In the genomic region with DNA sequence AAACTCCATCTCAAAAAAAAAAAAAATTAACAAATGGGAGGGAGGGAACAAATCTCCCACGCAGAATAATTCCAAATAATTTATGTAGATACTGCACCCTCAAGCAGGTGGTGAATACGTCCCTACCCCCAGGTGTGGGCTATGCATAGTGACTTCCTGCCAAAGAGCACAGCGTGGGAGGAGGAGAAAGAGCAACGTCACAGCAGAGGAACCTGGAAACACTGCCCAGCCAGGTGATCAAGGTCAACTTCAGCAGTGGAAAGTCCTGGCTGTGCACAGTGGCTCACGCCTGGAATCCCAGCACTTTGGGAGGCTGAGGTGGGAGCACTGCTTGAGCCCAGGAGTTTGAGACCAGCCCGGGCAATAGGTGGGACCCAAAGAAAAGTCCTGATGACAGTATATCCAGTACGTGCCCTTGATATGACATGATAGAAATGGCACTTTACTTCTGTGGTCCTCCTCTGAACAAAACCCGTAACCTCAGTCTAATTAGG, we compare ENCODE assay signal across 22 cellular contexts. TPM values are rescaled to one million over a fixed set of nuclear protein-coding genes. Genes with fewer than 3 reads are reported as not detected.
DNase-seq lines count a peak whose midpoint lies in the region; ATAC-seq and TF ChIP-seq lines count a peak whose summit lies in the region.
"Had no signal": no experiment of that assay in that cellular context is flagged by ENCODE, and none has a peak within 500 bp of the region (broad histone marks: within the 10 kb centered on the region; RNA-seq: fewer than 3 reads in every experiment).

No MANE protein-coding gene starts in this region.

- no peaks in the 10 kb centered on the region for H3K27me3 Mint-ChIP-seq in activated T-cell treated with anti-CD3 and anti-CD28 coated beads, Interleukin-2, amount 50 U/mL, for 72 hours (ENCODE audit: low read depth)
- H3K27me3 Mint-ChIP-seq in endodermal cell (ENCODE audit: insufficient read depth) = no peaks in the 10 kb centered on the region

- H3K9ac ChIP-seq in endodermal cell (ENCODE audit: extremely low read depth, low read length, poor library complexity, severe bottlenecking) = no peak overlapping the region

- no peak overlapping the region for H3K4me3 Mint-ChIP-seq in activated T-cell treated with anti-CD3 and anti-CD28 coated beads, Interleukin-2, amount 50 U/mL, for 72 hours
- H3K4me3 Mint-ChIP-seq in endodermal cell = no peak overlapping the region

- H3K36me3 ChIP-seq in endodermal cell (ENCODE audit: control insufficient read depth, insufficient read depth, low read length) (peaks cover 60% of the 10 kb centered on the region), neutrophil (peaks cover 41% of the 10 kb centered on the region)
- H3K36me3 ChIP-seq: MG63 had no signal

- 90 to 91% methylated on average over 7 to 8 of the region's 8 CpGs for WGBS in endodermal cell (ENCODE audit: insufficient coverage in 1 of 2, insufficient read length in 1 of 2), 2 experiments

- peak overlapping the region; percentile 50 for H3K27ac Mint-ChIP-seq in activated T-cell treated with anti-CD3 and anti-CD28 coated beads, Interleukin-2, amount 50 U/mL, for 72 hours
- H3K27ac Mint-ChIP-seq in endodermal cell = peak overlapping the region; percentile 26

- peaks cover 2 to 23% of the 10 kb centered on the region in 2 donors for H3K36me3 Mint-ChIP-seq in activated T-cell treated with anti-CD3 and anti-CD28 coated beads, Interleukin-2, amount 50 U/mL, for 72 hours (ENCODE audit: insufficient read depth in 2 of 2)
- peaks cover 62% of the 10 kb centered on the region for H3K36me3 Mint-ChIP-seq in endodermal cell (ENCODE audit: low read depth)

- H3K4me3 ChIP-seq in endodermal cell (ENCODE audit: low read length) (no peak overlapping the region), neutrophil (ENCODE audit: low read depth in 1 of 2, low read length in 1 of 2) (peak overlapping the region; percentile 26 to 43)
- H3K4me3 ChIP-seq: MG63, PC-9, SJCRH30 had no signal

- DNase-seq in activated T-cell treated with anti-CD3 and anti-CD28 coated beads, Interleukin-2, amount 50 U/mL, for 72 hours = no peak
- DNase-seq in activated T-cell treated with anti-CD3 and anti-CD28 coated beads for 4 hours = no peak
- DNase-seq in endodermal cell = no peak
- no peak for DNase-seq in Kasumi-1 (lab: John Stamatoyannopoulos, UW)
- no peak for DNase-seq in NCI-H345 treated with DMSO at 0.1 percent for 48 hours (lab: John Stamatoyannopoulos, UW; ENCODE audit: unreplicated experiment)
- DNase-seq: 8988T, ACHN, Calu3, DMS79 treated with DMSO at 0.1 percent for 48 hours, Karpas-422, MG63, NCI-H1105 treated with DMSO at 0.1 percent for 48 hours, NCI-H146, NCI-H1930, NCI-H526 treated with DMSO at 0.1 percent for 48 hours, PC-9, SJCRH30 had no signal

- no peak for ATAC-seq in activated T-cell treated with anti-CD3 and anti-CD28 coated beads, Interleukin-2, amount 50 U/mL, for 72 hours (replicated peaks in 1 of 2)
- no peak for ATAC-seq in GM18519 (IDR thresholded peaks at IDR 0.05; ENCODE audit: low FRiP score, unreplicated experiment)
- ATAC-seq: HCT116, Right ventricle myocardium inferior had no signal

- H3K4me1 Mint-ChIP-seq in activated T-cell treated with anti-CD3 and anti-CD28 coated beads, Interleukin-2, amount 50 U/mL, for 72 hours (ENCODE audit: low read depth) = no peaks in the 10 kb centered on the region
- H3K4me1 Mint-ChIP-seq in endodermal cell = no peaks in the 10 kb centered on the region

- H3K4me1 ChIP-seq in endodermal cell (ENCODE audit: control insufficient read depth, insufficient read depth, low read length) (no peaks in the 10 kb centered on the region), neutrophil (ENCODE audit: control insufficient read depth in 1 of 2, insufficient read depth in 1 of 2, low read depth in 1 of 2, low read length in 1 of 2) (peaks cover 46% of the 10 kb centered on the region in 2 experiments)
- H3K4me1 ChIP-seq: SJCRH30 had no signal

- no peaks in the 10 kb centered on the region for H3K27me3 ChIP-seq in endodermal cell (ENCODE audit: control insufficient read depth, insufficient read depth, low read length, poor library complexity, severe bottlenecking)
- H3K27me3 ChIP-seq in neutrophil = no peaks in the 10 kb centered on the region
- H3K27me3 ChIP-seq: MG63, SJCRH30 had no signal

- H3K9me3 Mint-ChIP-seq in activated T-cell treated with anti-CD3 and anti-CD28 coated beads, Interleukin-2, amount 50 U/mL, for 72 hours = no peaks in the 10 kb centered on the region
- H3K9me3 Mint-ChIP-seq in endodermal cell = no peaks in the 10 kb centered on the region

- H3K9me3 ChIP-seq in endodermal cell (ENCODE audit: control insufficient read depth, low read length) (no peaks in the 10 kb centered on the region), neutrophil (no peaks in the 10 kb centered on the region)
- H3K9me3 ChIP-seq: MG63, SJCRH30 had no signal

- TF ChIP-seq CTCF in endodermal cell (conservative IDR thresholded peaks at IDR 0.05) (no peak), neutrophil (IDR thresholded peaks at IDR 0.05) (no peak)

- H3K27ac ChIP-seq in endodermal cell (ENCODE audit: low read depth, low read length) (no peak overlapping the region), neutrophil (peak overlapping the region; percentile 99), temporal lobe (ENCODE audit: low read depth, low read length) (peak overlapping the region; percentile 44)
- H3K27ac ChIP-seq: PC-9, SJCRH30 had no signal

RNA-seq across cellular contexts. Expression of gene CINP, which starts 9.5 kb away (rescaled TPM):
- total RNA-seq in activated T-cell treated with anti-CD3 and anti-CD28 coated beads, Interleukin-2, amount 50 U/mL, for 72 hours = 10 to 100 TPM; 40.6 to 43.0 TPM
- total RNA-seq in endodermal cell (10 to 100 TPM; 33.3 to 38.3 TPM), temporal lobe (27.8 TPM)
- polyA plus RNA-seq in endodermal cell (2013, experiment 1 of 2) = 33.4 TPM
- polyA plus RNA-seq in endodermal cell (2013, experiment 2 of 2) = 39.2 TPM

RNA-seq across cellular contexts. Expression of gene TECPR2, which starts 9.6 kb away (rescaled TPM):
- total RNA-seq in activated T-cell treated with anti-CD3 and anti-CD28 coated beads, Interleukin-2, amount 50 U/mL, for 72 hours = 1 to 10 TPM; 8.7 to 9.7 TPM
- total RNA-seq in endodermal cell (10 to 100 TPM; 27.7 to 28.0 TPM), temporal lobe (18.4 TPM)
- polyA plus RNA-seq in endodermal cell (2013, experiment 1 of 2) = 11.5 TPM
- polyA plus RNA-seq in endodermal cell (2013, experiment 2 of 2) = 11.9 TPM

RNA-seq across cellular contexts. Expression of gene ZNF839, which starts 33.6 kb away (rescaled TPM):
- 10 to 100 TPM; 18.1 to 21.5 TPM for total RNA-seq in activated T-cell treated with anti-CD3 and anti-CD28 coated beads, Interleukin-2, amount 50 U/mL, for 72 hours
- total RNA-seq in endodermal cell (10 to 100 TPM; 16.5 to 19.1 TPM), temporal lobe (6.9 TPM)
- 12.7 TPM for polyA plus RNA-seq in endodermal cell (2013, experiment 1 of 2)
- polyA plus RNA-seq in endodermal cell (2013, experiment 2 of 2) = 12.5 TPM

RNA-seq across cellular contexts. Expression of gene MOK, which starts 48.2 kb away (rescaled TPM):
- 1 to 10 TPM; 2.8 to 5.7 TPM for total RNA-seq in activated T-cell treated with anti-CD3 and anti-CD28 coated beads, Interleukin-2, amount 50 U/mL, for 72 hours
- total RNA-seq in endodermal cell (100 to 1,000 TPM in 1 of 2 donors, 10 to 100 TPM in 1; 60.3 to 102 TPM), temporal lobe (22.9 TPM)
- 15.4 TPM for polyA plus RNA-seq in endodermal cell (2013, experiment 1 of 2)
- polyA plus RNA-seq in endodermal cell (2013, experiment 2 of 2) = 17.6 TPM
